Comparison of ENCODE assay signal across 8 cellular contexts in the genomic region with DNA sequence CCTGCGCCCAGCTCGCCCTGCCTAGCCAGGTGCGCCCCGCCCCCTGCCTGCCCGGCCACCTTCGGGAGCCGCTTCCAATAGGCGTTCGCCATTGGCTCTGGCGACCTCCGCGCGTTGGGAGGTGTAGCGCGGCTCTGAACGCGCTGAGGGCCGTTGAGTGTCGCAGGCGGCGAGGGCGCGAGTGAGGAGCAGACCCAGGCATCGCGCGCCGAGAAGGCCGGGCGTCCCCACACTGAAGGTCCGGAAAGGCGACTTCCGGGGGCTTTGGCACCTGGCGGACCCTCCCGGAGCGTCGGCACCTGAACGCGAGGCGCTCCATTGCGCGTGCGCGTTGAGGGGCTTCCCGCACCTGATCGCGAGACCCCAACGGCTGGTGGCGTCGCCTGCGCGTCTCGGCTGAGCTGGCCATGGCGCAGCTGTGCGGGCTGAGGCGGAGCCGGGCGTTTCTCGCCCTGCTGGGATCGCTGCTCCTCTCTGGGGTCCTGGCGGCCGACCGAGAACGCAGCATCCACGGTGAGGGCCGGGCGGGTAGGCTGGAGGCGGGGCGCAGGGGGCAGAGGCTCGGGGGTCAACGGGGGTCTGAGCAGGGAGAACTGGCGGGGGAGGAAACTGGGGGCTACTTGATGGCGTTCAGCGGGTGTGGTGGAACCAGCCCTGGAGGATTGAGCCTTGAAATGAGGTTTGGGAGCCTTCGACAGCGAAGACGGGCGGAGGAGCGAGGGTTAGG.
DNase-seq lines count a peak whose midpoint lies in the region; ATAC-seq and TF ChIP-seq lines count a peak whose summit lies in the region.

A gene with protein sequence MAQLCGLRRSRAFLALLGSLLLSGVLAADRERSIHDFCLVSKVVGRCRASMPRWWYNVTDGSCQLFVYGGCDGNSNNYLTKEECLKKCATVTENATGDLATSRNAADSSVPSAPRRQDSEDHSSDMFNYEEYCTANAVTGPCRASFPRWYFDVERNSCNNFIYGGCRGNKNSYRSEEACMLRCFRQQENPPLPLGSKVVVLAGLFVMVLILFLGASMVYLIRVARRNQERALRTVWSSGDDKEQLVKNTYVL (plus strand): TSS at position 88 of the 727 bp plus-strand sequence. CDS start 320 bp downstream, at position 408.

- H3K9me3 Mint-ChIP-seq in central memory CD8-positive, alpha-beta T cell: no peaks in the 10 kb centered on the region

- peak within 1 kb of the TSS; percentile 98 for H2AFZ ChIP-seq in SU-DHL-6 (ENCODE audit: low read depth, low read length, severe bottlenecking)

- H4K20me1 ChIP-seq in SU-DHL-6 (ENCODE audit: low read depth, low read length): no peaks in the 10 kb centered on the region

- peak within 1 kb of the TSS; percentile 65 for H3K4me3 ChIP-seq in SU-DHL-6 (ENCODE audit: insufficient read depth, low read length, poor library complexity, severe bottlenecking)

- peak within 1 kb of the TSS; percentile 87 for H3K4me2 ChIP-seq in SU-DHL-6 (ENCODE audit: low read depth, low read length, poor library complexity, severe bottlenecking)

- peak within 1 kb of the TSS; percentile 56 for H3K27ac Mint-ChIP-seq in central memory CD8-positive, alpha-beta T cell (ENCODE audit: low read depth)

- H3K9me2 ChIP-seq in SU-DHL-6 (replicated peaks; ENCODE audit: insufficient read depth, low read length): no peaks in the 10 kb centered on the region

- ATAC-seq in HG02798 (IDR thresholded peaks at IDR 0.05; ENCODE audit: poor library complexity, unreplicated experiment): peak; percentile 18
- peak; percentile 30 for ATAC-seq in central memory CD8-positive, alpha-beta T cell (replicated peaks; ENCODE audit: extremely low read depth, poor library complexity, severe bottlenecking)
- ATAC-seq in HG03135 (IDR thresholded peaks at IDR 0.05; ENCODE audit: unreplicated experiment): no peak

- no peaks in the 10 kb centered on the region for H3K9me3 ChIP-seq in SU-DHL-6 (ENCODE audit: insufficient read depth, low read length)

- peak within 1 kb of the TSS; percentile 68 for H3K4me3 Mint-ChIP-seq in central memory CD8-positive, alpha-beta T cell

- no peaks in the 10 kb centered on the region for H3K79me2 ChIP-seq in SU-DHL-6 (ENCODE audit: insufficient read depth, low read length)

- H3K36me3 ChIP-seq in SU-DHL-6 (ENCODE audit: low read length): no peaks in the 10 kb centered on the region

- no peaks in the 10 kb centered on the region for H3K27me3 ChIP-seq in SU-DHL-6 (ENCODE audit: low read length)

- H3F3A ChIP-seq in SU-DHL-6 (ENCODE audit: insufficient read depth): peaks cover 14% of the 10 kb centered on the region

- DNase-seq in CMK (ENCODE audit: low read depth) (peak; percentile 66), left kidney (ENCODE audit: low read depth, low spot score) (peak; percentile 93), kidney tubule cell (ENCODE audit: low spot score) (no peak)
- DNase-seq in central memory CD8-positive, alpha-beta T cell (ENCODE audit: low spot score in 2 of 2): peak in 1 of 2 donors; percentile 19
- DNase-seq in stimulated activated CD8-positive, alpha-beta memory T cell treated with anti-CD3 and anti-CD28 coated beads, Interleukin-15, amount 100 ng/mL, for 24 hours (ENCODE audit: low read depth): peak; percentile 26

- no peak for TF ChIP-seq CTCF in SU-DHL-6 (IDR thresholded peaks at IDR 0.05; ENCODE audit: insufficient read depth, low read length, poor library complexity, severe bottlenecking)

- H3K4me1 Mint-ChIP-seq in central memory CD8-positive, alpha-beta T cell: peaks cover 21% of the 10 kb centered on the region

- H3K27ac ChIP-seq in SU-DHL-6 (ENCODE audit: low read depth, low read length): no peak within 1 kb of the TSS

- H3K9ac ChIP-seq in SU-DHL-6 (ENCODE audit: low read length): peak within 1 kb of the TSS; percentile 60

- H3K36me3 Mint-ChIP-seq in central memory CD8-positive, alpha-beta T cell (ENCODE audit: insufficient read depth): peaks cover 5% of the 10 kb centered on the region

- peaks cover 30% of the 10 kb centered on the region for H3K27me3 Mint-ChIP-seq in central memory CD8-positive, alpha-beta T cell
